ENCODE assay signal across 1 cellular context in the genomic region with DNA sequence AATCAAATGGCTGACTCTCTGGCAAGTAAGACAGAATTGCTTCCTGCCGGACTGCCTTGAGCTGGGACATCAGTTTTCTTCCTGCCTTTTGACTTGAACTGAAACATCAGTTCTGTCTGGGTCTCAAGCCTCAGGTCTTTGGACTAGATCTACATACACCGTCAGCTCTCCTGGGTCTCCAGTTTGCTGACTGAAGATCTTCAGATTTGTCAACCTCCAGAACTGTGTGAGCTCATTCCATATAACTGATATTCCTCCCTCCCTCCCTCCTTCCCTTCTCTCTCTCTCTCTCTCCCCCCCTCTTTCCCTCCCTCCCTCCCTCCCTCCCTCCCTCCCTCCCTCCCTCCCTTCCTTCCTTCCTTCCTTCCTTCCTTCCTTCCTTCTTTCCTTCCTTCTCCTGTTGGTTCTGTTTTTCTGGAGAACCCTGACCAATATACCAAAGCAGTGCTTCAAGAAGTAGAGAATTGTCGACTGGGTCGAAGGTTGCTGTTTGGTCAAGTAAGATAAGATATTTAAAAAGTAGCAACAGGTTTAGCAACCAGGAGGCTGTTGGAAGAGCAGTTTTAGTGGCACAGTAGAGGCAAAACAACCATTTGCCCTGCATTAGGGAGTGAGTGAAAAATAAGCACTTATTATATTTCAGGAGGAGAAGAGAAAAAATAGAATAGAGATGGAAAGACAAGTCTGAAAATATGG.
A peak's percentile ranks its signal among the peaks of the same experiment; 100 is the strongest.
TF ChIP-seq lines count a peak whose summit lies in the region.

No MANE protein-coding gene starts in this region.

TF ChIP-seq in K562, 482 proteins besides CTCF, POLR2A, EP300 and RAD21 (continued from another document and continues in another):
- TF ChIP-seq STAT6 (CRISPR knock-in tag; IDR thresholded peaks at IDR 0.05) (no peak), MAFK (IDR thresholded peaks at IDR 0.05; ENCODE audit: low read length) (no peak), YBX1 (IDR thresholded peaks at IDR 0.05) (no peak), KLF16 (IDR thresholded peaks at IDR 0.05) (0 out of 2 replicates have a peak, but pooled peaks have one; percentile 24), CHD2 (IDR thresholded peaks at IDR 0.05; ENCODE audit: low read depth, low read length) (no peak), ZNF584 (CRISPR knock-in tag; IDR thresholded peaks at IDR 0.05; ENCODE audit: low read depth) (no peak), RHOXF2B (CRISPR knock-in tag; conservative IDR thresholded peaks at IDR 0.05) (no peak), XRCC5 (IDR thresholded peaks at IDR 0.05; ENCODE audit: low read depth, low read length) (no peak), ZFX (CRISPR knock-in tag; IDR thresholded peaks at IDR 0.05) (no peak), LEF1 (IDR thresholded peaks at IDR 0.05) (0 out of 2 replicates have a peak, but pooled peaks have one; percentile 44), CXXC5 (CRISPR knock-in tag; IDR thresholded peaks at IDR 0.05) (0 out of 2 replicates have a peak, but pooled peaks have one; percentile 28), TCF7 (IDR thresholded peaks at IDR 0.05; ENCODE audit: borderline replicate concordance) (no peak), MTA3 (IDR thresholded peaks at IDR 0.05; ENCODE audit: borderline replicate concordance) (no peak), NR2C2 (CRISPR knock-in tag; IDR thresholded peaks at IDR 0.05) (no peak), NR2C2 (tag; IDR thresholded peaks at IDR 0.05) (peak; percentile 82), CREM (IDR thresholded peaks at IDR 0.05; ENCODE audit: low read depth) (no peak), ZNF551 (CRISPR knock-in tag; IDR thresholded peaks at IDR 0.05) (no peak), PCBP1 (IDR thresholded peaks at IDR 0.05; ENCODE audit: low read depth, low read length, poor library complexity, severe bottlenecking) (no peak), STAG1 (CRISPR knock-in tag; IDR thresholded peaks at IDR 0.05; ENCODE audit: borderline replicate concordance) (no peak), SAFB2 (IDR thresholded peaks at IDR 0.05; ENCODE audit: borderline replicate concordance, low read depth, low read length, severe bottlenecking) (no peak), PURB (CRISPR knock-in tag; IDR thresholded peaks at IDR 0.05; ENCODE audit: low read depth) (no peak), ETV6 (IDR thresholded peaks at IDR 0.05; ENCODE audit: borderline replicate concordance in 1 of 2, low read depth in 2 of 2, low read length in 1 of 2) (peak; percentile 69 to 78; a peak in 3 of 4 replicates), ETV6 (CRISPR knock-in tag; IDR thresholded peaks at IDR 0.05; ENCODE audit: borderline replicate concordance) (no peak), ZBTB7A (IDR thresholded peaks at IDR 0.05; ENCODE audit: borderline replicate concordance, control insufficient read depth, low read depth, low read length) (no peak), ZNF165 (CRISPR knock-in tag; IDR thresholded peaks at IDR 0.05; ENCODE audit: borderline replicate concordance) (no peak), ZBTB8A (IDR thresholded peaks at IDR 0.05; ENCODE audit: partially characterized antibody) (no peak), GABPB1 (CRISPR knock-in tag; IDR thresholded peaks at IDR 0.05) (no peak), NCOR1 (IDR thresholded peaks at IDR 0.05) (peak; percentile 66), MEF2D (tag; conservative IDR thresholded peaks at IDR 0.05; ENCODE audit: low read depth) (no peak), MTA1 (IDR thresholded peaks at IDR 0.05; ENCODE audit: borderline replicate concordance) (peak; percentile 40; the same call in 1 of the 2 replicates), HDAC2 (IDR thresholded peaks at IDR 0.05) (peak; percentile 62), TSC22D4 (tag; IDR thresholded peaks at IDR 0.05) (peak; percentile 62; the same call in 1 of the 2 replicates), ETV1 (tag; conservative IDR thresholded peaks at IDR 0.05; ENCODE audit: low read depth) (0 out of 2 replicates have a peak, but pooled peaks have one; percentile 12), GABPA (tag; conservative IDR thresholded peaks at IDR 0.05; ENCODE audit: low read depth) (no peak), KDM1A (IDR thresholded peaks at IDR 0.05) (peak; percentile 88 to 90), BMI1 (IDR thresholded peaks at IDR 0.05; ENCODE audit: low read length) (no peak), ZNF79 (CRISPR knock-in tag; IDR thresholded peaks at IDR 0.05; ENCODE audit: low read depth) (no peak), COPS2 (conservative IDR thresholded peaks at IDR 0.05) (no peak), SMARCC2 (IDR thresholded peaks at IDR 0.05; ENCODE audit: low read depth) (no peak), PTRF (tag; IDR thresholded peaks at IDR 0.05) (no peak), ZNF274 (IDR thresholded peaks at IDR 0.05; ENCODE audit: borderline replicate concordance, low read depth, low read length) (no peak), ARID1B (IDR thresholded peaks at IDR 0.05) (peak; percentile 85), PHF8 (IDR thresholded peaks at IDR 0.05; ENCODE audit: borderline replicate concordance, low read length) (no peak), PCBP2 (IDR thresholded peaks at IDR 0.05; ENCODE audit: low read depth, low read length, poor library complexity, severe bottlenecking) (peak; percentile 87), TBL1XR1 (IDR thresholded peaks at IDR 0.05; ENCODE audit: low read length in 2 of 2) (0 out of 4 replicates have a peak, but pooled peaks of 1 of the 2 experiments have one; percentile 13), RBBP5 (IDR thresholded peaks at IDR 0.05; ENCODE audit: borderline replicate concordance, insufficient read depth, low read length, poor library complexity, severe bottlenecking) (no peak), NCOA4 (IDR thresholded peaks at IDR 0.05; ENCODE audit: partially characterized antibody) (no peak), NR2C1 (IDR thresholded peaks at IDR 0.05) (peak; percentile 87), NR2C1 (tag; IDR thresholded peaks at IDR 0.05) (peak; percentile 90), ZNF77 (CRISPR knock-in tag; IDR thresholded peaks at IDR 0.05) (no peak), ZNF696 (CRISPR knock-in tag; conservative IDR thresholded peaks at IDR 0.05) (no peak), FOXK2 (conservative IDR thresholded peaks at IDR 0.05 in 1 of 2, IDR thresholded peaks at IDR 0.05 in 1 of 2; ENCODE audit: low read depth in 2 of 2) (peak; percentile 19 to 42; a peak in 2 of 4 replicates), HNRNPH1 (optimal IDR thresholded peaks at IDR 0.05; ENCODE audit: low read depth, low read length) (no peak), ZKSCAN1 (IDR thresholded peaks at IDR 0.05; ENCODE audit: low read depth, low read length) (no peak), ZNF311 (CRISPR knock-in tag; IDR thresholded peaks at IDR 0.05) (no peak), POLR2AphosphoS5 (IDR thresholded peaks at IDR 0.05; ENCODE audit: control insufficient read depth, insufficient read depth, low read depth, low read length) (0 out of 2 replicates have a peak, but pooled peaks have one; percentile 31), GABPB2 (CRISPR knock-in tag; conservative IDR thresholded peaks at IDR 0.05) (no peak), SMARCE1 (IDR thresholded peaks at IDR 0.05) (0 out of 2 replicates have a peak, but pooled peaks have one; percentile 16), PHF20 (IDR thresholded peaks at IDR 0.05; ENCODE audit: partially characterized antibody) (no peak), ZFP1 (CRISPR knock-in tag; IDR thresholded peaks at IDR 0.05) (no peak), NFIC (IDR thresholded peaks at IDR 0.05) (peak; percentile 32; the same call in 1 of the 2 replicates), CBFA2T2 (conservative IDR thresholded peaks at IDR 0.05) (peak; percentile 73), POLR2AphosphoS2 (IDR thresholded peaks at IDR 0.05; ENCODE audit: low read length) (no peak)
- TF ChIP-seq, protein P1, sequence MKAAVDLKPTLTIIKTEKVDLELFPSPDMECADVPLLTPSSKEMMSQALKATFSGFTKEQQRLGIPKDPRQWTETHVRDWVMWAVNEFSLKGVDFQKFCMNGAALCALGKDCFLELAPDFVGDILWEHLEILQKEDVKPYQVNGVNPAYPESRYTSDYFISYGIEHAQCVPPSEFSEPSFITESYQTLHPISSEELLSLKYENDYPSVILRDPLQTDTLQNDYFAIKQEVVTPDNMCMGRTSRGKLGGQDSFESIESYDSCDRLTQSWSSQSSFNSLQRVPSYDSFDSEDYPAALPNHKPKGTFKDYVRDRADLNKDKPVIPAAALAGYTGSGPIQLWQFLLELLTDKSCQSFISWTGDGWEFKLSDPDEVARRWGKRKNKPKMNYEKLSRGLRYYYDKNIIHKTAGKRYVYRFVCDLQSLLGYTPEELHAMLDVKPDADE (conservative IDR thresholded peaks at IDR 0.05; ENCODE audit: control insufficient read depth, low read depth, low read length) = no peak
- TF ChIP-seq, protein P2, sequence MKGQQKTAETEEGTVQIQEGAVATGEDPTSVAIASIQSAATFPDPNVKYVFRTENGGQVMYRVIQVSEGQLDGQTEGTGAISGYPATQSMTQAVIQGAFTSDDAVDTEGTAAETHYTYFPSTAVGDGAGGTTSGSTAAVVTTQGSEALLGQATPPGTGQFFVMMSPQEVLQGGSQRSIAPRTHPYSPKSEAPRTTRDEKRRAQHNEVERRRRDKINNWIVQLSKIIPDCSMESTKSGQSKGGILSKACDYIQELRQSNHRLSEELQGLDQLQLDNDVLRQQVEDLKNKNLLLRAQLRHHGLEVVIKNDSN (CRISPR knock-in tag; IDR thresholded peaks at IDR 0.05) = no peak
- TF ChIP-seq, protein P3, sequence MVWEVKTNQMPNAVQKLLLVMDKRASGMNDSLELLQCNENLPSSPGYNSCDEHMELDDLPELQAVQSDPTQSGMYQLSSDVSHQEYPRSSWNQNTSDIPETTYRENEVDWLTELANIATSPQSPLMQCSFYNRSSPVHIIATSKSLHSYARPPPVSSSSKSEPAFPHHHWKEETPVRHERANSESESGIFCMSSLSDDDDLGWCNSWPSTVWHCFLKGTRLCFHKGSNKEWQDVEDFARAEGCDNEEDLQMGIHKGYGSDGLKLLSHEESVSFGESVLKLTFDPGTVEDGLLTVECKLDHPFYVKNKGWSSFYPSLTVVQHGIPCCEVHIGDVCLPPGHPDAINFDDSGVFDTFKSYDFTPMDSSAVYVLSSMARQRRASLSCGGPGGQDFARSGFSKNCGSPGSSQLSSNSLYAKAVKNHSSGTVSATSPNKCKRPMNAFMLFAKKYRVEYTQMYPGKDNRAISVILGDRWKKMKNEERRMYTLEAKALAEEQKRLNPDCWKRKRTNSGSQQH (CRISPR knock-in tag; IDR thresholded peaks at IDR 0.05) = no peak
- TF ChIP-seq, protein P4, sequence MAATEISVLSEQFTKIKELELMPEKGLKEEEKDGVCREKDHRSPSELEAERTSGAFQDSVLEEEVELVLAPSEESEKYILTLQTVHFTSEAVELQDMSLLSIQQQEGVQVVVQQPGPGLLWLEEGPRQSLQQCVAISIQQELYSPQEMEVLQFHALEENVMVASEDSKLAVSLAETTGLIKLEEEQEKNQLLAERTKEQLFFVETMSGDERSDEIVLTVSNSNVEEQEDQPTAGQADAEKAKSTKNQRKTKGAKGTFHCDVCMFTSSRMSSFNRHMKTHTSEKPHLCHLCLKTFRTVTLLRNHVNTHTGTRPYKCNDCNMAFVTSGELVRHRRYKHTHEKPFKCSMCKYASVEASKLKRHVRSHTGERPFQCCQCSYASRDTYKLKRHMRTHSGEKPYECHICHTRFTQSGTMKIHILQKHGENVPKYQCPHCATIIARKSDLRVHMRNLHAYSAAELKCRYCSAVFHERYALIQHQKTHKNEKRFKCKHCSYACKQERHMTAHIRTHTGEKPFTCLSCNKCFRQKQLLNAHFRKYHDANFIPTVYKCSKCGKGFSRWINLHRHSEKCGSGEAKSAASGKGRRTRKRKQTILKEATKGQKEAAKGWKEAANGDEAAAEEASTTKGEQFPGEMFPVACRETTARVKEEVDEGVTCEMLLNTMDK (IDR thresholded peaks at IDR 0.05; ENCODE audit: borderline replicate concordance, insufficient read depth, low read depth, low read length, poor library complexity, severe bottlenecking) = no peak
- TF ChIP-seq, protein P5, sequence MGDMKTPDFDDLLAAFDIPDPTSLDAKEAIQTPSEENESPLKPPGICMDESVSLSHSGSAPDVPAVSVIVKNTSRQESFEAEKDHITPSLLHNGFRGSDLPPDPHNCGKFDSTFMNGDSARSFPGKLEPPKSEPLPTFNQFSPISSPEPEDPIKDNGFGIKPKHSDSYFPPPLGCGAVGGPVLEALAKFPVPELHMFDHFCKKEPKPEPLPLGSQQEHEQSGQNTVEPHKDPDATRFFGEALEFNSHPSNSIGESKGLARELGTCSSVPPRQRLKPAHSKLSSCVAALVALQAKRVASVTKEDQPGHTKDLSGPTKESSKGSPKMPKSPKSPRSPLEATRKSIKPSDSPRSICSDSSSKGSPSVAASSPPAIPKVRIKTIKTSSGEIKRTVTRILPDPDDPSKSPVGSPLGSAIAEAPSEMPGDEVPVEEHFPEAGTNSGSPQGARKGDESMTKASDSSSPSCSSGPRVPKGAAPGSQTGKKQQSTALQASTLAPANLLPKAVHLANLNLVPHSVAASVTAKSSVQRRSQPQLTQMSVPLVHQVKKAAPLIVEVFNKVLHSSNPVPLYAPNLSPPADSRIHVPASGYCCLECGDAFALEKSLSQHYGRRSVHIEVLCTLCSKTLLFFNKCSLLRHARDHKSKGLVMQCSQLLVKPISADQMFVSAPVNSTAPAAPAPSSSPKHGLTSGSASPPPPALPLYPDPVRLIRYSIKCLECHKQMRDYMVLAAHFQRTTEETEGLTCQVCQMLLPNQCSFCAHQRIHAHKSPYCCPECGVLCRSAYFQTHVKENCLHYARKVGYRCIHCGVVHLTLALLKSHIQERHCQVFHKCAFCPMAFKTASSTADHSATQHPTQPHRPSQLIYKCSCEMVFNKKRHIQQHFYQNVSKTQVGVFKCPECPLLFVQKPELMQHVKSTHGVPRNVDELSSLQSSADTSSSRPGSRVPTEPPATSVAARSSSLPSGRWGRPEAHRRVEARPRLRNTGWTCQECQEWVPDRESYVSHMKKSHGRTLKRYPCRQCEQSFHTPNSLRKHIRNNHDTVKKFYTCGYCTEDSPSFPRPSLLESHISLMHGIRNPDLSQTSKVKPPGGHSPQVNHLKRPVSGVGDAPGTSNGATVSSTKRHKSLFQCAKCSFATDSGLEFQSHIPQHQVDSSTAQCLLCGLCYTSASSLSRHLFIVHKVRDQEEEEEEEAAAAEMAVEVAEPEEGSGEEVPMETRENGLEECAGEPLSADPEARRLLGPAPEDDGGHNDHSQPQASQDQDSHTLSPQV (IDR thresholded peaks at IDR 0.05) = no peak
